ENCODE assay signal across 8 cellular contexts in the genomic region with DNA sequence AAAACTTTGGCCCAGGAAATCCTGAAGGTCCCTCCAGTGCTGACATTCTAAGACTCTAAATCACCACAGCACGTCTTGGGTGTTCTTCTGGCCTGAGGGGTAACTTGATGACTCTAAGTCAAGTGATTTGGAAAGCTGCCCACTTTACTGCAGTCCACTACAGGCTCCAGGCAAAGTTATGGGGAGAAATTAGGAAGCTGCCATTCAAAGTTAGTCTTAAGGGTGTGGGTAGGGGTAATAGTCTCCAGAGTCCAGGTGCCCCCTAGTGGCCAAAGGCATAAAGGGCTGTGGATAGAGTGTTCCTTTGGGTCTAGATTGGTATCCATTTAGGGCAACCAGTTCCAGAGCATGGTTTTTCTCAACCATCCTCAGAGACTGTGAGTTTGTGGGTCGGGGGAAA. TPM values are rescaled to one million over a fixed set of nuclear protein-coding genes. Genes with fewer than 3 reads are reported as not detected.
DNase-seq lines count a peak whose midpoint lies in the region; ATAC-seq and TF ChIP-seq lines count a peak whose summit lies in the region.

No MANE protein-coding gene starts in this region.

- H3K4me3 ChIP-seq in CD4-positive, alpha-beta memory T cell (ENCODE audit: low read length in 2 of 2) = no peak overlapping the region
- H3K4me3 ChIP-seq in SK-N-SH (ENCODE audit: low read depth in 2 of 2, low read length in 1 of 2) = no peak overlapping the region

- H3K27ac Mint-ChIP-seq in CD4-positive, alpha-beta memory T cell = no peak overlapping the region
- H3K27ac Mint-ChIP-seq in activated naive CD8-positive, alpha-beta T cell treated with anti-CD3 and anti-CD28 coated beads for 36 hours = no peak overlapping the region

- peak; percentile 80 for TF ChIP-seq CTCF in SK-N-SH (IDR thresholded peaks at IDR 0.05)

- no peak overlapping the region for H3K4me3 Mint-ChIP-seq in CD4-positive, alpha-beta memory T cell
- H3K4me3 Mint-ChIP-seq in activated naive CD8-positive, alpha-beta T cell treated with anti-CD3 and anti-CD28 coated beads for 36 hours = no peak overlapping the region

- no peaks in the 10 kb centered on the region for H3K9me3 ChIP-seq in CD4-positive, alpha-beta memory T cell (ENCODE audit: control insufficient read depth in 1 of 2, low read length in 2 of 2)
- no peaks in the 10 kb centered on the region for H3K9me3 ChIP-seq in SK-N-SH

- H3K79me2 ChIP-seq in SK-N-SH (ENCODE audit: insufficient read depth) = no peaks in the 10 kb centered on the region

- peaks cover 0 to 3% of the 10 kb centered on the region in 2 donors for H3K27me3 Mint-ChIP-seq in CD4-positive, alpha-beta memory T cell
- peaks cover 7% of the 10 kb centered on the region for H3K27me3 Mint-ChIP-seq in activated naive CD8-positive, alpha-beta T cell treated with anti-CD3 and anti-CD28 coated beads for 36 hours

- H3F3A ChIP-seq in SK-N-SH (replicated peaks; ENCODE audit: insufficient read depth) = no peaks in the 10 kb centered on the region

- TF ChIP-seq EP300 in SK-N-SH (IDR thresholded peaks at IDR 0.05; ENCODE audit: borderline replicate concordance in 1 of 2, low read depth in 1 of 2, low read length in 1 of 2) = no peak

- no peaks in the 10 kb centered on the region for H3K36me3 ChIP-seq in CD4-positive, alpha-beta memory T cell (ENCODE audit: insufficient read depth, low read length)
- no peaks in the 10 kb centered on the region for H3K36me3 ChIP-seq in SK-N-SH (replicated peaks in 1 of 2; ENCODE audit: control insufficient read depth in 1 of 2, insufficient read depth in 2 of 2, low read length in 1 of 2)

- H3K4me1 ChIP-seq in CD4-positive, alpha-beta memory T cell (ENCODE audit: insufficient read depth, low read length) = no peaks in the 10 kb centered on the region
- H3K4me1 ChIP-seq in SK-N-SH (ENCODE audit: control insufficient read depth in 1 of 2, insufficient read depth in 2 of 2, low read depth in 1 of 2, low read length in 1 of 2) = no peaks in the 10 kb centered on the region

- WGBS in SK-N-SH (ENCODE audit: low lambda C conversion rate) = 12% methylated on average over 2 of the region's 2 CpGs

- intact Hi-C loops in CD4-positive, alpha-beta memory T cell (cut with micrococcal nuclease) = loop anchor here (1.0 to 2.0 kb wide), 3 partner anchors 168 to 1222 kb away; no protein-coding TSS in a partner anchor
- intact Hi-C loops in Right ventricle myocardium superior (cut with DNase I) = loop anchor here (2.0 to 5.0 kb wide), 2 partner anchors 155 to 168 kb away; no protein-coding TSS in a partner anchor

- H3K27me3 ChIP-seq in CD4-positive, alpha-beta memory T cell (ENCODE audit: insufficient read depth, low read length) = no peaks in the 10 kb centered on the region
- H3K27me3 ChIP-seq in SK-N-SH (ENCODE audit: insufficient read depth) = no peaks in the 10 kb centered on the region; the same call in 1 of the 2 replicates

- peak; percentile 34 to 50 (median 45) for DNase-seq in CD4-positive, alpha-beta memory T cell
- DNase-seq in Kasumi-1 (lab: John Stamatoyannopoulos, UW) (peak; percentile 61 to 66), SK-N-SH (peak; percentile 62), Right ventricle myocardium superior (peak; percentile 56), pulmonary artery endothelial cell (ENCODE audit: low read depth, low spot score) (peak; percentile 10)
- peak; percentile 30 for DNase-seq in activated naive CD8-positive, alpha-beta T cell treated with anti-CD3 and anti-CD28 coated beads for 36 hours

- no peak overlapping the region for H2AFZ ChIP-seq in SK-N-SH (ENCODE audit: low read depth)

- POLR2A ChIA-PET in CD4-positive, alpha-beta memory T cell (lab: Charles Lee; ENCODE audit: partially characterized antibody) = no interaction called here
- POLR2A ChIA-PET in SK-N-SH (lab: Yijun Ruan, JAX) = no interaction called here

- H4K20me1 ChIP-seq in SK-N-SH (ENCODE audit: insufficient read depth) = no peaks in the 10 kb centered on the region; the same call in 1 of the 2 replicates

- no peak overlapping the region for H3K4me2 ChIP-seq in SK-N-SH

- H3K4me1 Mint-ChIP-seq in CD4-positive, alpha-beta memory T cell = no peaks in the 10 kb centered on the region
- no peaks in the 10 kb centered on the region for H3K4me1 Mint-ChIP-seq in activated naive CD8-positive, alpha-beta T cell treated with anti-CD3 and anti-CD28 coated beads for 36 hours

- no peaks in the 10 kb centered on the region for H3K9me2 ChIP-seq in SK-N-SH

- no peaks in the 10 kb centered on the region for H3K36me3 Mint-ChIP-seq in CD4-positive, alpha-beta memory T cell
- no peaks in the 10 kb centered on the region for H3K36me3 Mint-ChIP-seq in activated naive CD8-positive, alpha-beta T cell treated with anti-CD3 and anti-CD28 coated beads for 36 hours

- TF ChIP-seq RAD21 in SK-N-SH (IDR thresholded peaks at IDR 0.05; ENCODE audit: low read length) = peak; percentile 60

- H3K27ac ChIP-seq in CD4-positive, alpha-beta memory T cell (ENCODE audit: low read depth, low read length) = no peak overlapping the region
- H3K27ac ChIP-seq in SK-N-SH (ENCODE audit: low read depth in 2 of 2, low read length in 1 of 2) = no peak overlapping the region

- CTCF ChIA-PET in CD4-positive, alpha-beta memory T cell (lab: Charles Lee; ENCODE audit: partially characterized antibody) = interaction anchor here (0.8 to 1.9 kb wide), 2 partner anchors 10 to 171 kb away, joined by 3 to 6 read pairs; no protein-coding TSS in a partner anchor
- CTCF ChIA-PET in SK-N-SH (lab: Yijun Ruan, JAX) = interaction anchor here (0.7 to 5.1 kb wide), 25 partner anchors 8 to 550 kb away, joined by 3 to 24 read pairs (median 4); no protein-coding TSS in a partner anchor

- ATAC-seq in GM19438 (IDR thresholded peaks at IDR 0.05; ENCODE audit: low read depth, unreplicated experiment) (peak; percentile 85), Right ventricle myocardium superior (ENCODE audit: poor library complexity) (peak; percentile 91), HG03025 (IDR thresholded peaks at IDR 0.05; ENCODE audit: low FRiP score, unreplicated experiment) (no peak)

- no peak overlapping the region for H3K9ac ChIP-seq in SK-N-SH

- peaks cover 0 to 4% (median 0%) of the 10 kb centered on the region in 8 donors for H3K9me3 Mint-ChIP-seq in CD4-positive, alpha-beta memory T cell
- peaks cover 1% of the 10 kb centered on the region for H3K9me3 Mint-ChIP-seq in activated naive CD8-positive, alpha-beta T cell treated with anti-CD3 and anti-CD28 coated beads for 36 hours

TF ChIP-seq in SK-N-SH, 30 proteins besides CTCF, POLR2A, EP300 and RAD21:
- TF ChIP-seq CHD2 (IDR thresholded peaks at IDR 0.05; ENCODE audit: low read length, partially characterized antibody) (no peak), SMC3 (IDR thresholded peaks at IDR 0.05; ENCODE audit: low read depth, low read length) (peak; percentile 48)

RNA-seq across cellular contexts. Expression of a gene that starts 38.7 kb away (rescaled TPM):
- under 1 TPM; 0.19 to 0.35 TPM for total RNA-seq in CD4-positive, alpha-beta memory T cell
- polyA plus RNA-seq in CD4-positive, alpha-beta memory T cell = under 1 TPM in 1 of 2 donors, not detected in 1; 0.07 TPM
- 10.9 and 13.1 TPM in 2 replicates for polyA plus RNA-seq in SK-N-SH (2012; rRNA removed)
- polyA plus RNA-seq in SK-N-SH (2012; cell fraction: cytosol; rRNA removed) = 6.5 and 8.8 TPM in 2 replicates
- 14.6 and 24.4 TPM in 2 replicates for polyA plus RNA-seq in SK-N-SH (2012; cell fraction: nucleus; rRNA removed)
- under 1 TPM; 0.60 to 0.68 TPM for total RNA-seq in activated naive CD8-positive, alpha-beta T cell treated with anti-CD3 and anti-CD28 coated beads for 36 hours
- total RNA-seq in Right ventricle myocardium superior = 5.7 TPM
- total RNA-seq in pulmonary artery endothelial cell = 1.3 TPM in 2 replicates

Comparison
In these comparisons a context has a peak if more than half of its experiments do, and no peak if none do; other contexts are left out.
1. DNase-seq: peak in every context shown above with its lines; median percentile 64 in Kasumi-1; 62 in SK-N-SH; 56 in Right ventricle myocardium superior; 45 in CD4-positive, alpha-beta memory T cell; 30 in activated naive CD8-positive, alpha-beta T cell treated with anti-CD3 and anti-CD28 coated beads for 36 hours; 10 in pulmonary artery endothelial cell.